Comparison of ENCODE assay signal across 11 cellular contexts in genomic region chr4:16721618-16722291, GRCh38.
DNase-seq lines count a peak whose midpoint lies in the region; ATAC-seq and TF ChIP-seq lines count a peak whose summit lies in the region.
"Had no signal": no experiment of that assay in that cellular context is flagged by ENCODE, and none has a peak within 500 bp of the region (broad histone marks: within the 10 kb centered on the region; RNA-seq: fewer than 3 reads in every experiment).

No MANE protein-coding gene starts in this region.

- H3K36me3 ChIP-seq in ascending aorta (no peaks in the 10 kb centered on the region), aorta (ENCODE audit: control insufficient read depth in 1 of 2, insufficient read depth in 2 of 2, low read length in 1 of 2) (no peaks in the 10 kb centered on the region)

- H3K27me3 Mint-ChIP-seq in immature natural killer cell (ENCODE audit: low read depth in 3 of 3): peaks cover 0 to 3% (median 2%) of the 10 kb centered on the region in 3 donors
- H3K27me3 Mint-ChIP-seq: activated CD4-positive, alpha-beta T cell treated with anti-CD3 and anti-CD28 coated beads, Interleukin-2, amount 10 ng/mL, durations not matched to agents 7 days and 5 days; activated naive CD4-positive, alpha-beta T cell treated with anti-CD3 and anti-CD28 coated beads, Interleukin-2, amount 10 ng/mL, durations not matched to agents 7 days and 5 days had no signal

- H3K9me3 ChIP-seq in ascending aorta: peaks cover 0 to 6% of the 10 kb centered on the region in 2 donors
- peaks cover 4% of the 10 kb centered on the region for H3K9me3 ChIP-seq in aorta (ENCODE audit: control insufficient read depth, low read length)
- H3K9me3 ChIP-seq: psoas muscle had no signal

- intact Hi-C loops in ascending aorta (cut with DNase I): no loop called here
- intact Hi-C loops in aorta (cut with DNase I): no loop called here

- H3K4me1 ChIP-seq in ascending aorta (no peaks in the 10 kb centered on the region), aorta (ENCODE audit: control insufficient read depth in 1 of 2, insufficient read depth in 2 of 2, low read length in 2 of 2) (no peaks in the 10 kb centered on the region)
- H3K4me1 ChIP-seq: psoas muscle had no signal

- peak; percentile 17 for DNase-seq in HuH-7 (ENCODE audit: low spot score)
- DNase-seq in ascending aorta (ENCODE audit: low spot score in 2 of 2): no peak
- peak in 1 of 3 donors; percentile 3 for DNase-seq in immature natural killer cell
- no peak for DNase-seq in aorta
- no peak for DNase-seq in T1000 (lab: John Stamatoyannopoulos, UW)
- DNase-seq in SW480 (ENCODE audit: low spot score): no peak
- no peak for DNase-seq in central memory CD4-positive, alpha-beta T cell
- DNase-seq: activated CD4-positive, alpha-beta T cell treated with anti-CD3 and anti-CD28 coated beads, Interleukin-2, amount 10 ng/mL, durations not matched to agents 7 days and 5 days; activated naive CD4-positive, alpha-beta T cell treated with anti-CD3 and anti-CD28 coated beads, Interleukin-2, amount 10 ng/mL, durations not matched to agents 7 days and 5 days; NCI-H1694 treated with DMSO at 0.1 percent for 48 hours; psoas muscle had no signal

- peak; percentile 43 for ATAC-seq in aorta (ENCODE audit: low FRiP score)
- ATAC-seq: psoas muscle had no signal

- no peak for TF ChIP-seq CTCF in ascending aorta (IDR thresholded peaks at IDR 0.05)

- 7 to 8% methylated on average over 4 of the region's 4 CpGs for WGBS in aorta, 2 donors

- H3K4me3 ChIP-seq in ascending aorta (peak overlapping the region; percentile 7 to 12), aorta (ENCODE audit: low read length in 2 of 2) (peak overlapping the region in 1 of 2 donors; percentile 26)
- H3K4me3 ChIP-seq: psoas muscle had no signal

- H3K4me1 Mint-ChIP-seq in immature natural killer cell: peaks cover 11 to 14% of the 10 kb centered on the region in 2 donors
- H3K4me1 Mint-ChIP-seq: activated CD4-positive, alpha-beta T cell treated with anti-CD3 and anti-CD28 coated beads, Interleukin-2, amount 10 ng/mL, durations not matched to agents 7 days and 5 days; activated naive CD4-positive, alpha-beta T cell treated with anti-CD3 and anti-CD28 coated beads, Interleukin-2, amount 10 ng/mL, durations not matched to agents 7 days and 5 days had no signal

- peak overlapping the region in 3 of 6 donors; percentile 40 to 81 (median 71) for H3K27ac Mint-ChIP-seq in immature natural killer cell
- H3K27ac Mint-ChIP-seq: activated CD4-positive, alpha-beta T cell treated with anti-CD3 and anti-CD28 coated beads, Interleukin-2, amount 10 ng/mL, durations not matched to agents 7 days and 5 days; activated naive CD4-positive, alpha-beta T cell treated with anti-CD3 and anti-CD28 coated beads, Interleukin-2, amount 10 ng/mL, durations not matched to agents 7 days and 5 days had no signal

- H3K27ac ChIP-seq in ascending aorta (peak overlapping the region; percentile 29 to 31), aorta (ENCODE audit: low read depth in 1 of 2, low read length in 2 of 2) (no peak overlapping the region)
- H3K27ac ChIP-seq: psoas muscle had no signal

- H3K9me3 Mint-ChIP-seq in immature natural killer cell: peaks cover 0 to 6% (median 3%) of the 10 kb centered on the region in 6 donors
- H3K9me3 Mint-ChIP-seq: activated CD4-positive, alpha-beta T cell treated with anti-CD3 and anti-CD28 coated beads, Interleukin-2, amount 10 ng/mL, durations not matched to agents 7 days and 5 days; activated naive CD4-positive, alpha-beta T cell treated with anti-CD3 and anti-CD28 coated beads, Interleukin-2, amount 10 ng/mL, durations not matched to agents 7 days and 5 days had no signal

- H3K27me3 ChIP-seq in ascending aorta (no peaks in the 10 kb centered on the region), aorta (ENCODE audit: control insufficient read depth in 1 of 2, insufficient read depth in 2 of 2, low read length in 1 of 2) (no peaks in the 10 kb centered on the region)

- H3K4me3 Mint-ChIP-seq in immature natural killer cell: peak overlapping the region in 4 of 5 donors; percentile 44 to 71 (median 58)
- H3K4me3 Mint-ChIP-seq: activated CD4-positive, alpha-beta T cell treated with anti-CD3 and anti-CD28 coated beads, Interleukin-2, amount 10 ng/mL, durations not matched to agents 7 days and 5 days; activated naive CD4-positive, alpha-beta T cell treated with anti-CD3 and anti-CD28 coated beads, Interleukin-2, amount 10 ng/mL, durations not matched to agents 7 days and 5 days had no signal

- peaks cover 0 to 5% (median 5%) of the 10 kb centered on the region in 3 donors for H3K36me3 Mint-ChIP-seq in immature natural killer cell
- H3K36me3 Mint-ChIP-seq: activated naive CD4-positive, alpha-beta T cell treated with anti-CD3 and anti-CD28 coated beads, Interleukin-2, amount 10 ng/mL, durations not matched to agents 7 days and 5 days had no signal

Comparison
In these comparisons a context has a peak if more than half of its experiments do, and no peak if none do; other contexts are left out.
1. H3K27ac ChIP-seq: peak in ascending aorta (2 of 2); none in aorta (0 of 2).